1 cellular context compared by ENCODE assay signal in the genomic region with DNA sequence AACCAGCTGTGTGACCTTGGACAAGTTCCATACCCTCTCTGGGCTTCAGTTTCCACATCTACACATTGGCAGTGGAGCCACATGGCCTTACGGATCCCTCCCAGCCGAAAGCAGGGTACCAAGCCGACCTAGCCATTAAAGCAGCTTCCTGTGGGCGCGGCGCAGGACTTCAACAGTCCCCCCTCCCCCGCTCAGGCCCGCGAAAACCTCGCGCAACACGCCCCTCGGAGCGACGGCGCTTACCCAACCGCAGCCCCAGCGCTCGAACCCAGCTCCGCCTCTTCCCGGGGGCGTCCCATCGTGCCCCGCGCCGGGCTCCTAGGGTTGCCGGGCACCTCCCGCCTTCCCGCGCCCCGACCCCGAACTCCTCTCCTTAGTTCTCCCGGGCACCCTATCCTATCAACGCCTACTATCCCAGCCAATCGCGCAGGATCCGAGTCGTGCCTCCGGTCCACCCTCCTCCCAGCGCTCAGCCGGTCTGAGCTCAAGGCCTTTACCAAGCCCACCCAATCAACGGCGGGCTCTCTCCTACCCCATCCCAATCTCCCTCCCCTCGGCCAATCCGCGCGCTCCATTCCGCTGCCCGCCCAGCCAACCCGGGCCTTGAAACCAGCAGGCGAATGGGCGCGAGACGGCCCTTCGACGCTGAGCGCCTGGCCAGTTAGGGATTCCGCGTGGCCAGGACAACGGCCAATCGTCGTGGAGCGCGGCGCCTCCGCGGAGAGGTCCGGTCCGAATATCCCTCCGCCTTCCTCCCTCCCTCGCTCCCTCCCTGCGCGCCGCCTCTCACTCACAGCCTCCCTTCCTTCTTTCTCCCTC.
TF ChIP-seq lines count a peak whose summit lies in the region.

A gene (plus strand): TSS at position 767 of the 819 bp plus-strand sequence. CDS start 326 bp downstream, outside the sequence.

TF ChIP-seq in K562, 482 proteins besides CTCF, POLR2A, EP300 and RAD21 (continued from another document and continues in another):
- TF ChIP-seq, protein P1, sequence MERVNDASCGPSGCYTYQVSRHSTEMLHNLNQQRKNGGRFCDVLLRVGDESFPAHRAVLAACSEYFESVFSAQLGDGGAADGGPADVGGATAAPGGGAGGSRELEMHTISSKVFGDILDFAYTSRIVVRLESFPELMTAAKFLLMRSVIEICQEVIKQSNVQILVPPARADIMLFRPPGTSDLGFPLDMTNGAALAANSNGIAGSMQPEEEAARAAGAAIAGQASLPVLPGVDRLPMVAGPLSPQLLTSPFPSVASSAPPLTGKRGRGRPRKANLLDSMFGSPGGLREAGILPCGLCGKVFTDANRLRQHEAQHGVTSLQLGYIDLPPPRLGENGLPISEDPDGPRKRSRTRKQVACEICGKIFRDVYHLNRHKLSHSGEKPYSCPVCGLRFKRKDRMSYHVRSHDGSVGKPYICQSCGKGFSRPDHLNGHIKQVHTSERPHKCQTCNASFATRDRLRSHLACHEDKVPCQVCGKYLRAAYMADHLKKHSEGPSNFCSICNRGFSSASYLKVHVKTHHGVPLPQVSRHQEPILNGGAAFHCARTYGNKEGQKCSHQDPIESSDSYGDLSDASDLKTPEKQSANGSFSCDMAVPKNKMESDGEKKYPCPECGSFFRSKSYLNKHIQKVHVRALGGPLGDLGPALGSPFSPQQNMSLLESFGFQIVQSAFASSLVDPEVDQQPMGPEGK (CRISPR knock-in tag; IDR thresholded peaks at IDR 0.05; ENCODE audit: borderline replicate concordance): no peak
- TF ChIP-seq NR3C1 (CRISPR knock-in tag; IDR thresholded peaks at IDR 0.05): no peak
- no peak for TF ChIP-seq BRF1 (IDR thresholded peaks at IDR 0.05; ENCODE audit: borderline replicate concordance, extremely low read depth, insufficient read length)
- TF ChIP-seq, protein P2, sequence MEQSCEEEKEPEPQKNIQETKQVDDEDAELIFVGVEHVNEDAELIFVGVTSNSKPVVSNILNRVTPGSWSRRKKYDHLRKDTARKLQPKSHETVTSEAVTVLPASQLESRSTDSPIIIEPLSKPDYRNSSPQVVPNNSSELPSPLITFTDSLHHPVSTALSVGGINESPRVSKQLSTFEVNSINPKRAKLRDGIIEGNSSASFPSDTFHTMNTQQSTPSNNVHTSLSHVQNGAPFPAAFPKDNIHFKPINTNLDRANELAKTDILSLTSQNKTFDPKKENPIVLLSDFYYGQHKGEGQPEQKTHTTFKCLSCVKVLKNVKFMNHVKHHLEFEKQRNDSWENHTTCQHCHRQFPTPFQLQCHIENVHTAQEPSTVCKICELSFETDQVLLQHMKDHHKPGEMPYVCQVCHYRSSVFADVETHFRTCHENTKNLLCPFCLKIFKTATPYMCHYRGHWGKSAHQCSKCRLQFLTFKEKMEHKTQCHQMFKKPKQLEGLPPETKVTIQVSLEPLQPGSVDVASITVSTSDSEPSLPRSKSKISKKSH (CRISPR knock-in tag; IDR thresholded peaks at IDR 0.05): no peak
- peak; percentile 46; the same call in 1 of the 2 replicates for TF ChIP-seq ATF1 (CRISPR knock-in tag; IDR thresholded peaks at IDR 0.05)
- TF ChIP-seq ATF1 (tag; IDR thresholded peaks at IDR 0.05): peak; percentile 95
- TF ChIP-seq MTF1 (CRISPR knock-in tag; IDR thresholded peaks at IDR 0.05; ENCODE audit: borderline replicate concordance): no peak
- TF ChIP-seq ZNF253 (CRISPR knock-in tag; conservative IDR thresholded peaks at IDR 0.05): no peak
- TF ChIP-seq POLR3G (IDR thresholded peaks at IDR 0.05; ENCODE audit: extremely low read depth, insufficient read length, insufficient replicate concordance): no peak
- TF ChIP-seq ESRRB (CRISPR knock-in tag; IDR thresholded peaks at IDR 0.05; ENCODE audit: borderline replicate concordance): no peak
- TF ChIP-seq ZNF175 (CRISPR knock-in tag; IDR thresholded peaks at IDR 0.05; ENCODE audit: low read depth): peak; percentile 97
- TF ChIP-seq TCFL5 (CRISPR knock-in tag; conservative IDR thresholded peaks at IDR 0.05): no peak
- TF ChIP-seq PCBP2 (IDR thresholded peaks at IDR 0.05; ENCODE audit: low read depth, low read length, poor library complexity, severe bottlenecking): no peak
- no peak for TF ChIP-seq GTF2A2 (tag; IDR thresholded peaks at IDR 0.05)
- TF ChIP-seq DMBX1 (CRISPR knock-in tag; IDR thresholded peaks at IDR 0.05; ENCODE audit: borderline replicate concordance): peak; percentile 50
- TF ChIP-seq, protein P3, sequence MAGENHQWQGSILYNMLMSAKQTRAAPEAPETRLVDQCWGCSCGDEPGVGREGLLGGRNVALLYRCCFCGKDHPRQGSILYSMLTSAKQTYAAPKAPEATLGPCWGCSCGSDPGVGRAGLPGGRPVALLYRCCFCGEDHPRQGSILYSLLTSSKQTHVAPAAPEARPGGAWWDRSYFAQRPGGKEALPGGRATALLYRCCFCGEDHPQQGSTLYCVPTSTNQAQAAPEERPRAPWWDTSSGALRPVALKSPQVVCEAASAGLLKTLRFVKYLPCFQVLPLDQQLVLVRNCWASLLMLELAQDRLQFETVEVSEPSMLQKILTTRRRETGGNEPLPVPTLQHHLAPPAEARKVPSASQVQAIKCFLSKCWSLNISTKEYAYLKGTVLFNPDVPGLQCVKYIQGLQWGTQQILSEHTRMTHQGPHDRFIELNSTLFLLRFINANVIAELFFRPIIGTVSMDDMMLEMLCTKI (IDR thresholded peaks at IDR 0.05; ENCODE audit: partially characterized antibody): no peak
- TF ChIP-seq, protein P4, sequence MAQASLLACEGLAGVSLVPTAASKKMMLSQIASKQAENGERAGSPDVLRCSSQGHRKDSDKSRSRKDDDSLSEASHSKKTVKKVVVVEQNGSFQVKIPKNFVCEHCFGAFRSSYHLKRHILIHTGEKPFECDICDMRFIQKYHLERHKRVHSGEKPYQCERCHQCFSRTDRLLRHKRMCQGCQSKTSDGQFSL (CRISPR knock-in tag; IDR thresholded peaks at IDR 0.05): peak; percentile 82; the same call in 1 of the 2 replicates
- TF ChIP-seq, protein P4 (tag; IDR thresholded peaks at IDR 0.05): no peak
- peak; percentile 49; the same call in 1 of the 2 replicates for TF ChIP-seq HCFC1 (IDR thresholded peaks at IDR 0.05; ENCODE audit: low read depth, low read length)
- TF ChIP-seq, protein P5, sequence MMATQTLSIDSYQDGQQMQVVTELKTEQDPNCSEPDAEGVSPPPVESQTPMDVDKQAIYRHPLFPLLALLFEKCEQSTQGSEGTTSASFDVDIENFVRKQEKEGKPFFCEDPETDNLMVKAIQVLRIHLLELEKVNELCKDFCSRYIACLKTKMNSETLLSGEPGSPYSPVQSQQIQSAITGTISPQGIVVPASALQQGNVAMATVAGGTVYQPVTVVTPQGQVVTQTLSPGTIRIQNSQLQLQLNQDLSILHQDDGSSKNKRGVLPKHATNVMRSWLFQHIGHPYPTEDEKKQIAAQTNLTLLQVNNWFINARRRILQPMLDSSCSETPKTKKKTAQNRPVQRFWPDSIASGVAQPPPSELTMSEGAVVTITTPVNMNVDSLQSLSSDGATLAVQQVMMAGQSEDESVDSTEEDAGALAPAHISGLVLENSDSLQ (IDR thresholded peaks at IDR 0.05): peak; percentile 68
- TF ChIP-seq ZNF12 (CRISPR knock-in tag; IDR thresholded peaks at IDR 0.05): no peak
- TF ChIP-seq PML (IDR thresholded peaks at IDR 0.05; ENCODE audit: low read length): no peak
- peak; percentile 95 for TF ChIP-seq NEUROD1 (IDR thresholded peaks at IDR 0.05; ENCODE audit: borderline replicate concordance, low read depth, low read length, partially characterized antibody)
- TF ChIP-seq, protein P6, sequence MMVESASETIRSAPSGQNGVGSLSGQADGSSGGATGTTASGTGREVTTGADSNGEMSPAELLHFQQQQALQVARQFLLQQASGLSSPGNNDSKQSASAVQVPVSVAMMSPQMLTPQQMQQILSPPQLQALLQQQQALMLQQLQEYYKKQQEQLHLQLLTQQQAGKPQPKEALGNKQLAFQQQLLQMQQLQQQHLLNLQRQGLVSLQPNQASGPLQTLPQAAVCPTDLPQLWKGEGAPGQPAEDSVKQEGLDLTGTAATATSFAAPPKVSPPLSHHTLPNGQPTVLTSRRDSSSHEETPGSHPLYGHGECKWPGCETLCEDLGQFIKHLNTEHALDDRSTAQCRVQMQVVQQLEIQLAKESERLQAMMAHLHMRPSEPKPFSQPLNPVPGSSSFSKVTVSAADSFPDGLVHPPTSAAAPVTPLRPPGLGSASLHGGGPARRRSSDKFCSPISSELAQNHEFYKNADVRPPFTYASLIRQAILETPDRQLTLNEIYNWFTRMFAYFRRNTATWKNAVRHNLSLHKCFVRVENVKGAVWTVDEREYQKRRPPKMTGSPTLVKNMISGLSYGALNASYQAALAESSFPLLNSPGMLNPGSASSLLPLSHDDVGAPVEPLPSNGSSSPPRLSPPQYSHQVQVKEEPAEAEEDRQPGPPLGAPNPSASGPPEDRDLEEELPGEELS (CRISPR knock-in tag; IDR thresholded peaks at IDR 0.05; ENCODE audit: borderline replicate concordance): peak; percentile 90
- peak in 1 of 2 experiments; percentile 97; a peak in 2 of 4 replicates for TF ChIP-seq KDM1A (IDR thresholded peaks at IDR 0.05)
- TF ChIP-seq ZKSCAN1 (IDR thresholded peaks at IDR 0.05; ENCODE audit: low read depth, low read length): peak; percentile 45
- no peak for TF ChIP-seq ZEB2 (IDR thresholded peaks at IDR 0.05)
- TF ChIP-seq ZNF551 (CRISPR knock-in tag; IDR thresholded peaks at IDR 0.05): no peak
- peak; percentile 81 for TF ChIP-seq ZNF263 (CRISPR knock-in tag; IDR thresholded peaks at IDR 0.05; ENCODE audit: borderline replicate concordance)
- TF ChIP-seq PHTF2 (CRISPR knock-in tag; IDR thresholded peaks at IDR 0.05): no peak
- TF ChIP-seq, protein P7, sequence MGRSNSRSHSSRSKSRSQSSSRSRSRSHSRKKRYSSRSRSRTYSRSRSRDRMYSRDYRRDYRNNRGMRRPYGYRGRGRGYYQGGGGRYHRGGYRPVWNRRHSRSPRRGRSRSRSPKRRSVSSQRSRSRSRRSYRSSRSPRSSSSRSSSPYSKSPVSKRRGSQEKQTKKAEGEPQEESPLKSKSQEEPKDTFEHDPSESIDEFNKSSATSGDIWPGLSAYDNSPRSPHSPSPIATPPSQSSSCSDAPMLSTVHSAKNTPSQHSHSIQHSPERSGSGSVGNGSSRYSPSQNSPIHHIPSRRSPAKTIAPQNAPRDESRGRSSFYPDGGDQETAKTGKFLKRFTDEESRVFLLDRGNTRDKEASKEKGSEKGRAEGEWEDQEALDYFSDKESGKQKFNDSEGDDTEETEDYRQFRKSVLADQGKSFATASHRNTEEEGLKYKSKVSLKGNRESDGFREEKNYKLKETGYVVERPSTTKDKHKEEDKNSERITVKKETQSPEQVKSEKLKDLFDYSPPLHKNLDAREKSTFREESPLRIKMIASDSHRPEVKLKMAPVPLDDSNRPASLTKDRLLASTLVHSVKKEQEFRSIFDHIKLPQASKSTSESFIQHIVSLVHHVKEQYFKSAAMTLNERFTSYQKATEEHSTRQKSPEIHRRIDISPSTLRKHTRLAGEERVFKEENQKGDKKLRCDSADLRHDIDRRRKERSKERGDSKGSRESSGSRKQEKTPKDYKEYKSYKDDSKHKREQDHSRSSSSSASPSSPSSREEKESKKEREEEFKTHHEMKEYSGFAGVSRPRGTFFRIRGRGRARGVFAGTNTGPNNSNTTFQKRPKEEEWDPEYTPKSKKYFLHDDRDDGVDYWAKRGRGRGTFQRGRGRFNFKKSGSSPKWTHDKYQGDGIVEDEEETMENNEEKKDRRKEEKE (IDR thresholded peaks at IDR 0.05; ENCODE audit: borderline replicate concordance in 1 of 2, control insufficient read depth in 1 of 2, low read depth in 2 of 2, low read length in 1 of 2): no peak; a peak in 1 of 4 replicates
- TF ChIP-seq XRCC3 (IDR thresholded peaks at IDR 0.05): no peak
- no peak for TF ChIP-seq RBM15 (IDR thresholded peaks at IDR 0.05; ENCODE audit: insufficient read depth, low read length)
- TF ChIP-seq ZNF764 (CRISPR knock-in tag; IDR thresholded peaks at IDR 0.05; ENCODE audit: low read depth): no peak
- TF ChIP-seq MYC (IDR thresholded peaks at IDR 0.05; ENCODE audit: low read depth, low read length): peak; percentile 91
- TF ChIP-seq MYC (CRISPR knock-in tag; IDR thresholded peaks at IDR 0.05; ENCODE audit: borderline replicate concordance, low read depth): peak; percentile 37; the same call in 1 of the 2 replicates
- TF ChIP-seq, protein P8, sequence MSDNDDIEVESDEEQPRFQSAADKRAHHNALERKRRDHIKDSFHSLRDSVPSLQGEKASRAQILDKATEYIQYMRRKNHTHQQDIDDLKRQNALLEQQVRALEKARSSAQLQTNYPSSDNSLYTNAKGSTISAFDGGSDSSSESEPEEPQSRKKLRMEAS (CRISPR knock-in tag; IDR thresholded peaks at IDR 0.05): peak; percentile 95
- TF ChIP-seq DIDO1 (tag; IDR thresholded peaks at IDR 0.05; ENCODE audit: low read depth): no peak
- TF ChIP-seq, protein P9, sequence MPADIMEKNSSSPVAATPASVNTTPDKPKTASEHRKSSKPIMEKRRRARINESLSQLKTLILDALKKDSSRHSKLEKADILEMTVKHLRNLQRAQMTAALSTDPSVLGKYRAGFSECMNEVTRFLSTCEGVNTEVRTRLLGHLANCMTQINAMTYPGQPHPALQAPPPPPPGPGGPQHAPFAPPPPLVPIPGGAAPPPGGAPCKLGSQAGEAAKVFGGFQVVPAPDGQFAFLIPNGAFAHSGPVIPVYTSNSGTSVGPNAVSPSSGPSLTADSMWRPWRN (IDR thresholded peaks at IDR 0.05; ENCODE audit: low read depth): no peak
- no peak for TF ChIP-seq HNRNPH1 (optimal IDR thresholded peaks at IDR 0.05; ENCODE audit: low read depth, low read length)
- peak; percentile 1 for TF ChIP-seq CBFA2T3 (IDR thresholded peaks at IDR 0.05)
- peak; percentile 97 for TF ChIP-seq HDAC2 (IDR thresholded peaks at IDR 0.05)
- no peak for TF ChIP-seq ZNF3 (CRISPR knock-in tag; IDR thresholded peaks at IDR 0.05)
- no peak for TF ChIP-seq ZNF174 (CRISPR knock-in tag; IDR thresholded peaks at IDR 0.05)
- TF ChIP-seq DDX20 (tag; IDR thresholded peaks at IDR 0.05; ENCODE audit: low read depth): no peak
- TF ChIP-seq, protein P10, sequence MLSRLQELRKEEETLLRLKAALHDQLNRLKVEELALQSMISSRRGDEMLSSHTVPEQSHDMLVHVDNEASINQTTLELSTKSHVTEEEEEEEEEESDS (CRISPR knock-in tag; IDR thresholded peaks at IDR 0.05): no peak
- TF ChIP-seq, protein P11, sequence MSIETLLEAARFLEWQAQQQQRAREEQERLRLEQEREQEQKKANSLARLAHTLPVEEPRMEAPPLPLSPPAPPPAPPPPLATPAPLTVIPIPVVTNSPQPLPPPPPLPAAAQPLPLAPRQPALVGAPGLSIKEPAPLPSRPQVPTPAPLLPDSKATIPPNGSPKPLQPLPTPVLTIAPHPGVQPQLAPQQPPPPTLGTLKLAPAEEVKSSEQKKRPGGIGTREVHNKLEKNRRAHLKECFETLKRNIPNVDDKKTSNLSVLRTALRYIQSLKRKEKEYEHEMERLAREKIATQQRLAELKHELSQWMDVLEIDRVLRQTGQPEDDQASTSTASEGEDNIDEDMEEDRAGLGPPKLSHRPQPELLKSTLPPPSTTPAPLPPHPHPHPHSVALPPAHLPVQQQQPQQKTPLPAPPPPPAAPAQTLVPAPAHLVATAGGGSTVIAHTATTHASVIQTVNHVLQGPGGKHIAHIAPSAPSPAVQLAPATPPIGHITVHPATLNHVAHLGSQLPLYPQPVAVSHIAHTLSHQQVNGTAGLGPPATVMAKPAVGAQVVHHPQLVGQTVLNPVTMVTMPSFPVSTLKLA (conservative IDR thresholded peaks at IDR 0.05): peak; percentile 68 to 83
